In the genomic region with DNA sequence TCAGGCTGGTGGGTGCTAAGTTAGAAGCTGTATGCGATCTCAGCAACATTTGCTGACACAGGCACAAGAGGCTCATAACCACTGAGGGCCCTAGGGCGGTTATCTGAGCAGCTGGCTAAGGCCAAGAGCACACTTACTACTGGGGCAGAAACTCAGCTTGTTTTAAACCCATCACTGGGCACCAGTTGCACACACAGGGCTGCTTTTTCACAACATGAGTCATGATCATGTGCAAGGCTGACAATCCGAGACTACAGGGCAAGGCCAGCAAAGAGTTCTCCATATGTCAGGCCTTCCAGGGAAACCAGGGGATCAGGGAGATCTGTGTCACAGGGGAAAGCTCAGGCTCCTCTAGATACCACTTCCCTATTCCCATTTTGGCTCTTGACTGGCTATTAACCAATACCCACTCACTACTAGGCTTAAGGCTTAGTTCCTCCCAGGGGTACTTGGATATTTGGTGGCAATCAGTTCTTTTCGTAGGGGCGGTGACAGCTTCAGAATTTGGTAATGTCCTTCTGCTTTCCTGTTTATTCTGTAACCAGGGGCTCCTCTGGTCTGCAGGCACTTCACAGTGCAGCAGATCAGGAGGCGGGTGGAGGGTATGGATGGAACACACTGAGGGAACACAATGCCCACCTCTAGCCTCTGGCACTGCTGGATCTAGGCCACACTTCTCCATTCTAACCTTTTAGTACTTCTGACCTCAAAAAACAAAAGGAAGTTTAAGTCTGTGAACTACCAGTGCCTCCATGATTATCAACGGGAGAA, we compare ENCODE assay signal across 10 cellular contexts. TPM values are rescaled to one million over a fixed set of nuclear protein-coding genes. Genes with fewer than 3 reads are reported as not detected.
DNase-seq lines count a peak whose midpoint lies in the region; ATAC-seq and TF ChIP-seq lines count a peak whose summit lies in the region.
"Had no signal": no experiment of that assay in that cellular context is flagged by ENCODE, and none has a peak within 500 bp of the region (broad histone marks: within the 10 kb centered on the region; RNA-seq: fewer than 3 reads in every experiment).

No MANE protein-coding gene starts in this region.

- H3K4me3 ChIP-seq in right cardiac atrium (ENCODE audit: low read length) = no peak overlapping the region
- H3K4me3 ChIP-seq in spleen = no peak overlapping the region
- no peak overlapping the region for H3K4me3 ChIP-seq in uterus

- H3K36me3 ChIP-seq in spleen (peaks cover 0 to 75% (median 7%) of the 10 kb centered on the region in 6 donors), uterus (no peaks in the 10 kb centered on the region)

- ATAC-seq in right cardiac atrium (peak; percentile 49 to 65), GM18868 (IDR thresholded peaks at IDR 0.05; ENCODE audit: unreplicated experiment) (no peak), GM21381 (IDR thresholded peaks at IDR 0.05; ENCODE audit: unreplicated experiment) (no peak), HG03432 (IDR thresholded peaks at IDR 0.05; ENCODE audit: unreplicated experiment) (no peak)

- H3K27ac ChIP-seq in right cardiac atrium (ENCODE audit: low read length) = peak overlapping the region; percentile 55
- H3K27ac ChIP-seq in spleen = peak overlapping the region; percentile 16 to 80 (median 62)
- no peak overlapping the region for H3K27ac ChIP-seq in uterus

- H3K9me3 ChIP-seq in right cardiac atrium (ENCODE audit: control insufficient read depth, low read length) (no peaks in the 10 kb centered on the region), spleen (no peaks in the 10 kb centered on the region), uterus (no peaks in the 10 kb centered on the region)

- no peak for TF ChIP-seq POLR2A in spleen (IDR thresholded peaks at IDR 0.05)
- no peak for TF ChIP-seq POLR2A in uterus (IDR thresholded peaks at IDR 0.05)

- no peak for TF ChIP-seq CTCF in spleen (IDR thresholded peaks at IDR 0.05 in 8 of 11, conservative IDR thresholded peaks at IDR 0.05 in 3 of 11)
- no peak for TF ChIP-seq CTCF in uterus (IDR thresholded peaks at IDR 0.05)

- H3K4me1 ChIP-seq in right cardiac atrium (ENCODE audit: control insufficient read depth, insufficient read depth, low read length) (peaks cover 8% of the 10 kb centered on the region), spleen (peaks cover 0 to 46% (median 11%) of the 10 kb centered on the region in 6 donors), uterus (peaks cover 0 to 3% of the 10 kb centered on the region in 2 donors)

- intact Hi-C loops in right cardiac atrium (cut with DNase I) (no loop called here), spleen (cut with DNase I; ENCODE audit: low total_unique reads) (no loop called here), uterus (cut with DNase I; ENCODE audit: low total_unique reads) (no loop called here)

- H3K27me3 ChIP-seq in right cardiac atrium (ENCODE audit: control insufficient read depth, insufficient read depth) (no peaks in the 10 kb centered on the region), spleen (replicated peaks in 1 of 7) (no peaks in the 10 kb centered on the region), uterus (no peaks in the 10 kb centered on the region)

- WGBS in right cardiac atrium = 81% methylated on average over 7 of the region's 7 CpGs
- WGBS in spleen, 5 donors = 48 to 77% (median 63%) methylated on average over 7 of the region's 7 CpGs

- DNase-seq in HK-2 (ENCODE audit: unreplicated experiment) (peak; percentile 18), anterior cingulate cortex (lab: John Stamatoyannopoulos, UW) (peak in 33 of 58 donors; percentile 8 to 78 (median 33)), right cardiac atrium (no peak), spleen (no peak), uterus (no peak)
- DNase-seq: activated effector memory CD4-positive, alpha-beta T cell treated with anti-CD3 and anti-CD28 coated beads, Interleukin-2, amount 50 U/mL, for 16 hours; natural killer cell had no signal

RNA-seq across cellular contexts. Expression of a gene that starts 44.9 kb away (rescaled TPM):
- 10 to 100 TPM in 2 of 4 donors, 1 to 10 TPM in 2; 8.9 to 11.4 (median 10.0) TPM for total RNA-seq in right cardiac atrium
- 3.3 TPM for polyA plus RNA-seq in right cardiac atrium
- total RNA-seq in spleen = 10 to 100 TPM; 34.5 to 65.4 (median 47.2) TPM
- 1 to 10 TPM; 3.1 to 6.2 (median 3.7) TPM for polyA plus RNA-seq in spleen
- 10 to 100 TPM in 3 of 4 donors, 1 to 10 TPM in 1; 4.4 to 56.5 (median 15.0) TPM for total RNA-seq in uterus

Comparison
In these comparisons a context has a peak if more than half of its experiments do, and no peak if none do; other contexts are left out.
1. DNase-seq: peak in HK-2 (single experiment) and anterior cingulate cortex (33 of 58); none in right cardiac atrium (0 of 3), spleen (single experiment) and uterus (0 of 2).
2. ATAC-seq: peak in right cardiac atrium (2 of 2); none in GM18868 (single experiment), GM21381 (single experiment) and HG03432 (single experiment).
3. H3K27ac ChIP-seq: peak in right cardiac atrium (single experiment) and spleen (8 of 8); none in uterus (0 of 2).